33 cellular contexts compared by ENCODE assay signal in genomic region chr6:107589934-107590333, GRCh38.
"Had no signal": no experiment of that assay in that cellular context is flagged by ENCODE, and none has a peak within 500 bp of the region (broad histone marks: within the 10 kb centered on the region; RNA-seq: fewer than 3 reads in every experiment).

No MANE protein-coding gene starts in this region.

- H3K27me3 ChIP-seq: ascending aorta, breast epithelium had no signal

- H3K27ac ChIP-seq: ascending aorta, breast epithelium, PC-9, RWPE1, VCaP had no signal

- DNase-seq: activated B cell treated with CpG ODN at 0.5 μM for 24 hours; activated CD4-positive, alpha-beta memory T cell treated with anti-CD3 and anti-CD28 coated beads, Interleukin-2, amount 10 ng/mL, durations not matched to agents 7 days and 5 days; activated CD4-positive, alpha-beta T cell treated with anti-CD3 and anti-CD28 coated beads for 4 hours; activated CD4-positive, CD25-positive, alpha-beta regulatory T cell treated with anti-CD3 and anti-CD28 coated beads, Interleukin-2, amount 50 U/mL, for 72 hours; activated CD8-positive, alpha-beta memory T cell treated with anti-CD3 and anti-CD28 coated beads for 24 hours; activated CD8-positive, alpha-beta memory T cell treated with anti-CD3 and anti-CD28 coated beads, Interleukin-2, amount 10 ng/mL, durations not matched to agents 7 days and 5 days; activated CD8-positive, alpha-beta memory T cell treated with anti-CD3 and anti-CD28 coated beads, Interleukin-2, amount 50 U/mL, for 48 hours; activated effector memory CD4-positive, alpha-beta T cell treated with anti-CD3 and anti-CD28 coated beads, Interleukin-2, amount 50 U/mL, for 16 hours; activated naive CD4-positive, alpha-beta T cell; activated naive CD4-positive, alpha-beta T cell treated with anti-CD3 and anti-CD28 coated beads, Interleukin-2, amount 50 U/mL, for 16 hours; activated naive CD8-positive, alpha-beta T cell treated with anti-CD3 and anti-CD28 coated beads for 36 hours; activated T-cell treated with anti-CD3 and anti-CD28 coated beads, Interleukin-2, amount 50 U/mL, for 72 hours; Kasumi-1; KBM-7; MG63; NCI-H1048; NCI-H1105 treated with DMSO at 0.1 percent for 48 hours; NCI-H1436; NCI-H1694 treated with DMSO at 0.1 percent for 48 hours; NCI-H2029; NCI-H345; NCI-H524 treated with DMSO at 0.1 percent for 48 hours; PC-9; SIG-M5; SW 1271; T-helper 1 cell; T-helper 2 cell; T-helper 9 cell had no signal

- H3K9me3 ChIP-seq: ascending aorta, breast epithelium, MG63 had no signal

- H3K4me3 ChIP-seq: ascending aorta, breast epithelium, MG63, PC-9 had no signal

- H2AFZ ChIP-seq: PC-9 had no signal

- FAIRE-seq: RCC 7860 had no signal

- H3K4me1 ChIP-seq: ascending aorta, breast epithelium had no signal

- H3K36me3 ChIP-seq: breast epithelium, MG63 had no signal

- H3K4me2 ChIP-seq: PC-9 had no signal
